ENCODE assay signal across 25 cellular contexts in the genomic region with DNA sequence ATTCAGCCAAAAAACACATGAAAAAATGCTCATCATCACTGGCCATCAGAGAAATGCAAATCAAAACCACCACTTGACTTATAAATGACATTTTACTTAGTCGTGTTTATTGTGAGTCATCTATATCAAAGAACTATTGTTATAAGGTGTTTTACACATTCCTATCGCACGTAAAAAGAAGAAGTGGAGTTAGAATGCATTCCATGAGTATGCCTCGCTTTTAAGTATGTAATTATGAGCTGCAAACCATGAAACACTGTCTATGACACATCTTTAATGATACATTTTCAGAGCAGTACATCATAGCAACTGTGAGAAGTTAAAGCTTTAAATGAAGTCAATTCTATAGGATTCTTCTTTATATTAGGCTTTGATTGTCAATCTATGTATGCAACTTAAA.
A peak's percentile ranks its signal among the peaks of the same experiment; 100 is the strongest.
DNase-seq lines count a peak whose midpoint lies in the region; ATAC-seq and TF ChIP-seq lines count a peak whose summit lies in the region.
"Had no signal": no experiment of that assay in that cellular context is flagged by ENCODE, and none has a peak within 500 bp of the region (broad histone marks: within the 10 kb centered on the region; RNA-seq: fewer than 3 reads in every experiment).

No MANE protein-coding gene starts in this region.

- TF ChIP-seq CTCF in astrocyte of the spinal cord (IDR thresholded peaks at IDR 0.05; ENCODE audit: low read depth, low read length), result no peak

- in situ Hi-C loops in astrocyte of the spinal cord (cut with HindIII; ENCODE audit: low sequenced_read_pairs), result no loop called here

- no peak overlapping the region for H3K27ac ChIP-seq in substantia nigra (ENCODE audit: low read depth, low read length, poor library complexity, severe bottlenecking)
- H3K27ac ChIP-seq: colonic mucosa, thyroid gland had no signal

- peak; percentile 65 for DNase-seq in EL
- DNase-seq in LHCN-M2 (ENCODE audit: low read depth), result peak; percentile 61
- DNase-seq in astrocyte of the spinal cord (ENCODE audit: low read depth, low spot score), result peak; percentile 74
- peak; percentile 39 for DNase-seq in kidney glomerular epithelial cell (lab: John Stamatoyannopoulos, UW)
- DNase-seq in substantia nigra (lab: John Stamatoyannopoulos, UW), result no peak
- no peak for DNase-seq in SKM-1 (lab: John Stamatoyannopoulos, UW; ENCODE audit: unreplicated experiment)
- no peak for DNase-seq in NCI-H2029 treated with DMSO at 0.1 percent for 48 hours (lab: John Stamatoyannopoulos, UW)
- DNase-seq: activated CD4-positive, alpha-beta T cell treated with anti-CD3 and anti-CD28 coated beads for 1 hour; activated CD8-positive, alpha-beta T cell treated with anti-CD3 and anti-CD28 coated beads for 36 hours; activated effector memory CD4-positive, alpha-beta T cell treated with anti-CD3 and anti-CD28 coated beads, Interleukin-2, amount 50 U/mL, for 16 hours; activated T-cell treated with anti-CD3 and anti-CD28 coated beads for 4 hours; C1 segment of cervical spinal cord; colonic mucosa; NCI-H1694 treated with DMSO at 0.1 percent for 48 hours; NCI-H2227 treated with DMSO at 0.1 percent for 48 hours; NCI-H748 treated with DMSO at 0.1 percent for 48 hours; posterior cingulate gyrus; SHP77 treated with DMSO at 0.1 percent for 48 hours; stimulated activated CD4-positive, alpha-beta T cell treated with anti-CD3 and anti-CD28 coated beads, Interleukin-15, amount 100 ng/mL, for 24 hours; T-helper 1 cell; thyroid gland had no signal

- no peak for ATAC-seq in GM18511 (IDR thresholded peaks at IDR 0.05; ENCODE audit: unreplicated experiment)
- ATAC-seq: activated CD8-positive, alpha-beta T cell treated with anti-CD3 and anti-CD28 coated beads for 36 hours; GM23338; sciatic nerve had no signal

- H3K4me3 ChIP-seq in astrocyte of the spinal cord (ENCODE audit: low read depth, low read length), result no peak overlapping the region
- H3K4me3 ChIP-seq: colonic mucosa, GM23338, lung, thyroid gland had no signal

Comparison
In these comparisons a context has a peak if more than half of its experiments do, and no peak if none do; other contexts are left out.
1. DNase-seq: peak in EL (single experiment), LHCN-M2 (single experiment), astrocyte of the spinal cord (single experiment) and kidney glomerular epithelial cell (single experiment); none in substantia nigra (0 of 49), SKM-1 (single experiment) and NCI-H2029 treated with DMSO at 0.1 percent for 48 hours (single experiment).